In genomic region chr1:145425436-145426029, GRCh38 we compare ENCODE assay signal across 1 cellular context.
TF ChIP-seq lines count a peak whose summit lies in the region.

Gene NBPF20 (minus strand): TSS chr1:145425603. CDS start chr1:145405272, 20,331 bp downstream.

TF ChIP-seq in HCT116, 20 proteins besides CTCF, POLR2A, EP300 and RAD21 (continued from another document):
- TF ChIP-seq REST (IDR thresholded peaks at IDR 0.05; ENCODE audit: low read depth), result no peak
- TF ChIP-seq CEBPB (IDR thresholded peaks at IDR 0.05; ENCODE audit: low read depth), result no peak
- no peak for TF ChIP-seq ZBTB33 (IDR thresholded peaks at IDR 0.05; ENCODE audit: extremely low read depth, insufficient replicate concordance, low read length)
- TF ChIP-seq YY1 (IDR thresholded peaks at IDR 0.05; ENCODE audit: extremely low read depth, insufficient replicate concordance, low read depth, low read length), result no peak
- TF ChIP-seq SP1 (IDR thresholded peaks at IDR 0.05; ENCODE audit: low read depth), result no peak
- TF ChIP-seq JUND (IDR thresholded peaks at IDR 0.05), result no peak
- peak; percentile 22; the same call in 1 of the 2 replicates for TF ChIP-seq EGR1 (IDR thresholded peaks at IDR 0.05; ENCODE audit: low read depth)
- TF ChIP-seq MAX (IDR thresholded peaks at IDR 0.05), result peak; percentile 45
